ENCODE assay signal across 21 cellular contexts in the genomic region with DNA sequence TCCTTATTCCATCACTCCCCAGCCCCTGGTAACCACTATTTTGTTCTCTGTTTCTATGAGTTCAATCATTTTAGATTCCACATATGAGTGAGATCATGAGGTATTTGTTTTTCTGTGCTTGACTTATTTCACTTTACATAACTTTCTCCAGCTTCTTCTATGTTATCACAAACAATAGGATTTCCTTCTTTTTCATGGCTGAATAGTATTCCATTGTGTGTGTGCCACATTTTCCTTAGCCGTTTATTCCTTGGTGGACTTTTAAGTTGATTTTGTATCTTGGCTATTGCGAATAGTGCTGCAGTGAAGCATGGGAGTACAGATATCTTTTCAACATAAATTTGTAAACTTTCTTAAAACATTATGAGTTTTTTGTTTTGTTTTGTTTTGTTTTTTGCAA. TPM values are rescaled to one million over a fixed set of nuclear protein-coding genes. Genes with fewer than 3 reads are reported as not detected.
DNase-seq lines count a peak whose midpoint lies in the region; ATAC-seq and TF ChIP-seq lines count a peak whose summit lies in the region.
"Had no signal": no experiment of that assay in that cellular context is flagged by ENCODE, and none has a peak within 500 bp of the region (broad histone marks: within the 10 kb centered on the region; RNA-seq: fewer than 3 reads in every experiment).

No MANE protein-coding gene starts in this region.

- H3K36me3 ChIP-seq in naive thymus-derived CD4-positive, alpha-beta T cell (ENCODE audit: control insufficient read depth in 2 of 3, insufficient read depth in 3 of 3, low read length in 3 of 3): no peaks in the 10 kb centered on the region
- H3K36me3 ChIP-seq: Peyer's patch had no signal

- no peaks in the 10 kb centered on the region for H3K27me3 ChIP-seq in naive thymus-derived CD4-positive, alpha-beta T cell (ENCODE audit: control insufficient read depth in 2 of 2, insufficient read depth in 2 of 2, low read length in 2 of 2)
- H3K27me3 ChIP-seq: Peyer's patch had no signal

- TF ChIP-seq CTCF in CD14-positive monocyte (IDR thresholded peaks at IDR 0.05): no peak
- TF ChIP-seq CTCF in nephron (IDR thresholded peaks at IDR 0.05; ENCODE audit: unreplicated experiment in 3 of 3): no peak

- H3K27ac Mint-ChIP-seq in CD14-positive monocyte (peak overlapping the region in 5 of 7 donors; percentile 70 to 97 (median 90)), IgD-negative memory B cell (peak overlapping the region in 2 of 3 donors; percentile 39 to 98), nephron (peak overlapping the region in 2 of 3 experiments; percentile 2 to 90)
- peak overlapping the region; percentile 64 for H3K27ac Mint-ChIP-seq in dendritic cell treated with granulocyte-macrophage colony-stimulating factor and Interleukin-4, amounts not matched to agents 40 ng/mL and 50 ng/mL, for 4 days
- no peak overlapping the region for H3K27ac Mint-ChIP-seq in stimulated activated naive B cell treated with anti-CD40 and anti-IgM and Interleukin-4, amounts not matched to agents 10 μg/mL and 1 μg/mL and 100 μg/mL, for 72 hours
- no peak overlapping the region for H3K27ac Mint-ChIP-seq in naive thymus-derived CD4-positive, alpha-beta T cell
- H3K27ac Mint-ChIP-seq: CD8-positive, alpha-beta memory T cell had no signal

- H3K4me1 Mint-ChIP-seq in CD14-positive monocyte (peaks cover 81% of the 10 kb centered on the region), IgD-negative memory B cell (peaks cover 66 to 78% (median 67%) of the 10 kb centered on the region in 3 donors), nephron (peaks cover 10% of the 10 kb centered on the region)
- H3K4me1 Mint-ChIP-seq in dendritic cell treated with granulocyte-macrophage colony-stimulating factor and Interleukin-4, amounts not matched to agents 40 ng/mL and 50 ng/mL, for 4 days (ENCODE audit: low read depth): peaks cover 91% of the 10 kb centered on the region
- H3K4me1 Mint-ChIP-seq in stimulated activated naive B cell treated with anti-CD40 and anti-IgM and Interleukin-4, amounts not matched to agents 10 μg/mL and 1 μg/mL and 100 μg/mL, for 72 hours: peaks cover 58 to 88% of the 10 kb centered on the region in 2 donors
- H3K4me1 Mint-ChIP-seq in naive thymus-derived CD4-positive, alpha-beta T cell: peaks cover 8 to 24% (median 17%) of the 10 kb centered on the region in 7 donors

- H3K27ac ChIP-seq in naive thymus-derived CD4-positive, alpha-beta T cell (ENCODE audit: low read depth, low read length): no peak overlapping the region

- no peak overlapping the region for H3K4me3 ChIP-seq in naive thymus-derived CD4-positive, alpha-beta T cell (ENCODE audit: low read length)
- H3K4me3 ChIP-seq: Peyer's patch had no signal

- intact Hi-C loops in CD14-positive monocyte (cut with micrococcal nuclease): no loop called here
- intact Hi-C loops in dendritic cell treated with granulocyte-macrophage colony-stimulating factor and Interleukin-4, amounts not matched to agents 40 ng/mL and 50 ng/mL, for 4 days (cut with micrococcal nuclease): no loop called here
- intact Hi-C loops in naive thymus-derived CD4-positive, alpha-beta T cell (cut with micrococcal nuclease): no loop called here

- peaks cover 0 to 10% of the 10 kb centered on the region in 2 donors for H3K4me1 ChIP-seq in naive thymus-derived CD4-positive, alpha-beta T cell (ENCODE audit: control insufficient read depth in 2 of 2, insufficient read depth in 2 of 2, low read length in 2 of 2)

- H3K36me3 Mint-ChIP-seq in CD14-positive monocyte (peaks cover 61 to 69% of the 10 kb centered on the region in 2 donors), IgD-negative memory B cell (peaks cover 21% of the 10 kb centered on the region), nephron (ENCODE audit: low read depth) (peaks cover 17% of the 10 kb centered on the region)
- H3K36me3 Mint-ChIP-seq in dendritic cell treated with granulocyte-macrophage colony-stimulating factor and Interleukin-4, amounts not matched to agents 40 ng/mL and 50 ng/mL, for 4 days (ENCODE audit: low read depth): peaks cover 89% of the 10 kb centered on the region
- peaks cover 34 to 49% of the 10 kb centered on the region in 2 donors for H3K36me3 Mint-ChIP-seq in stimulated activated naive B cell treated with anti-CD40 and anti-IgM and Interleukin-4, amounts not matched to agents 10 μg/mL and 1 μg/mL and 100 μg/mL, for 72 hours
- H3K36me3 Mint-ChIP-seq in naive thymus-derived CD4-positive, alpha-beta T cell: peaks cover 0 to 4% (median 2%) of the 10 kb centered on the region in 5 donors
- H3K36me3 Mint-ChIP-seq: CD8-positive, alpha-beta memory T cell had no signal

- H3K27me3 Mint-ChIP-seq in CD14-positive monocyte (ENCODE audit: low read depth in 3 of 3) (no peaks in the 10 kb centered on the region), IgD-negative memory B cell (no peaks in the 10 kb centered on the region), nephron (ENCODE audit: low read depth) (peaks cover 4% of the 10 kb centered on the region)
- no peaks in the 10 kb centered on the region for H3K27me3 Mint-ChIP-seq in dendritic cell treated with granulocyte-macrophage colony-stimulating factor and Interleukin-4, amounts not matched to agents 40 ng/mL and 50 ng/mL, for 4 days
- H3K27me3 Mint-ChIP-seq in stimulated activated naive B cell treated with anti-CD40 and anti-IgM and Interleukin-4, amounts not matched to agents 10 μg/mL and 1 μg/mL and 100 μg/mL, for 72 hours: no peaks in the 10 kb centered on the region
- peaks cover 0 to 11% (median 0%) of the 10 kb centered on the region in 5 donors for H3K27me3 Mint-ChIP-seq in naive thymus-derived CD4-positive, alpha-beta T cell

- H3K9me3 ChIP-seq in naive thymus-derived CD4-positive, alpha-beta T cell (ENCODE audit: control insufficient read depth in 2 of 3, low read length in 3 of 3): no peaks in the 10 kb centered on the region
- H3K9me3 ChIP-seq: Peyer's patch had no signal

- no peak for DNase-seq in CD14-positive monocyte (ENCODE audit: low spot score)
- DNase-seq in stimulated activated naive B cell treated with anti-CD40 and anti-IgM and Interleukin-4, amounts not matched to agents 10 μg/mL and 1 μg/mL and 100 μg/mL, for 72 hours: no peak
- no peak for DNase-seq in AG20443 (ENCODE audit: low spot score)
- no peak for DNase-seq in naive thymus-derived CD4-positive, alpha-beta T cell
- DNase-seq: C1 segment of cervical spinal cord; Calu3; CD8-positive, alpha-beta memory T cell; KG1; NCI-H1105; NCI-H146; NCI-H2029 treated with DMSO at 0.1 percent for 48 hours; NCI-H226; NCI-H510A treated with DMSO at 0.1 percent for 48 hours; NCI-H774; Peyer's patch had no signal

- CTCF ChIA-PET in naive thymus-derived CD4-positive, alpha-beta T cell (lab: Charles Lee): no interaction called here

- H3K9me3 Mint-ChIP-seq in CD14-positive monocyte: peaks cover 8 to 11% (median 10%) of the 10 kb centered on the region in 7 donors
- H3K9me3 Mint-ChIP-seq in IgD-negative memory B cell: peaks cover 0 to 3% (median 1%) of the 10 kb centered on the region in 3 donors
- peaks cover 12% of the 10 kb centered on the region for H3K9me3 Mint-ChIP-seq in dendritic cell treated with granulocyte-macrophage colony-stimulating factor and Interleukin-4, amounts not matched to agents 40 ng/mL and 50 ng/mL, for 4 days
- H3K9me3 Mint-ChIP-seq in nephron: peaks cover 2% of the 10 kb centered on the region
- H3K9me3 Mint-ChIP-seq in stimulated activated naive B cell treated with anti-CD40 and anti-IgM and Interleukin-4, amounts not matched to agents 10 μg/mL and 1 μg/mL and 100 μg/mL, for 72 hours: peaks cover 11 to 19% of the 10 kb centered on the region in 2 donors
- H3K9me3 Mint-ChIP-seq in naive thymus-derived CD4-positive, alpha-beta T cell: peaks cover 0 to 4% (median 0%) of the 10 kb centered on the region in 11 donors

- no peak overlapping the region for H3K4me3 Mint-ChIP-seq in CD14-positive monocyte
- peak overlapping the region in 3 of 4 donors; percentile 61 to 85 (median 77) for H3K4me3 Mint-ChIP-seq in IgD-negative memory B cell
- no peak overlapping the region for H3K4me3 Mint-ChIP-seq in dendritic cell treated with granulocyte-macrophage colony-stimulating factor and Interleukin-4, amounts not matched to agents 40 ng/mL and 50 ng/mL, for 4 days
- H3K4me3 Mint-ChIP-seq in nephron: no peak overlapping the region
- H3K4me3 Mint-ChIP-seq in stimulated activated naive B cell treated with anti-CD40 and anti-IgM and Interleukin-4, amounts not matched to agents 10 μg/mL and 1 μg/mL and 100 μg/mL, for 72 hours: peak overlapping the region in 1 of 2 donors; percentile 8
- H3K4me3 Mint-ChIP-seq in naive thymus-derived CD4-positive, alpha-beta T cell: peak overlapping the region in 1 of 10 donors; percentile 40
- H3K4me3 Mint-ChIP-seq: CD8-positive, alpha-beta memory T cell had no signal

- ATAC-seq in stimulated activated naive B cell treated with anti-CD40 and anti-IgM and Interleukin-4, amounts not matched to agents 10 μg/mL and 1 μg/mL and 100 μg/mL, for 72 hours (replicated peaks): no peak
- no peak for ATAC-seq in HG02623 (IDR thresholded peaks at IDR 0.05; ENCODE audit: unreplicated experiment)
- no peak for ATAC-seq in naive thymus-derived CD4-positive, alpha-beta T cell
- ATAC-seq: HepG2, SK-N-SH treated with all-trans-retinoic acid at 6 μM for 48 hours had no signal

- POLR2A ChIA-PET in naive thymus-derived CD4-positive, alpha-beta T cell (lab: Charles Lee): no interaction called here

RNA-seq across cellular contexts. Expression of a gene that starts 15.1 kb away (rescaled TPM):
- polyA plus RNA-seq in CD14-positive monocyte: 100 to 1,000 TPM; 177 to 186 TPM
- 314 TPM for polyA plus RNA-seq in IgD-negative memory B cell
- 10 to 100 TPM in 1 of 5 experiments, 1 to 10 TPM in 3, under 1 TPM in 1; 0.41 to 71.6 (median 2.4) TPM for total RNA-seq in naive thymus-derived CD4-positive, alpha-beta T cell
- under 1 TPM; 0.26 to 0.31 TPM for polyA plus RNA-seq in naive thymus-derived CD4-positive, alpha-beta T cell
- total RNA-seq: HepG2 had no signal
- polyA plus RNA-seq: HepG2 had no signal

Comparison
In these comparisons a context has a peak if more than half of its experiments do, and no peak if none do; other contexts are left out.
1. H3K27ac Mint-ChIP-seq: peak in CD14-positive monocyte (5 of 7), IgD-negative memory B cell (2 of 3), dendritic cell treated with granulocyte-macrophage colony-stimulating factor and Interleukin-4, amounts not matched to agents 40 ng/mL and 50 ng/mL, for 4 days (single experiment) and nephron (2 of 3); none in stimulated activated naive B cell treated with anti-CD40 and anti-IgM and Interleukin-4, amounts not matched to agents 10 μg/mL and 1 μg/mL and 100 μg/mL, for 72 hours (single experiment) and naive thymus-derived CD4-positive, alpha-beta T cell (0 of 9).
2. H3K4me3 Mint-ChIP-seq: peak in IgD-negative memory B cell (3 of 4); none in CD14-positive monocyte (0 of 2), dendritic cell treated with granulocyte-macrophage colony-stimulating factor and Interleukin-4, amounts not matched to agents 40 ng/mL and 50 ng/mL, for 4 days (single experiment) and nephron (0 of 3).
3. RNA of a gene that starts 15.1 kb away (polyA plus RNA-seq): 314 TPM in IgD-negative memory B cell (single experiment) and 177 to 186 TPM in CD14-positive monocyte; 0.26 to 0.31 TPM in naive thymus-derived CD4-positive, alpha-beta T cell; every median in the first group is over 100 times any median in the second.